ENCODE assay signal across 1 cellular context in the genomic region with DNA sequence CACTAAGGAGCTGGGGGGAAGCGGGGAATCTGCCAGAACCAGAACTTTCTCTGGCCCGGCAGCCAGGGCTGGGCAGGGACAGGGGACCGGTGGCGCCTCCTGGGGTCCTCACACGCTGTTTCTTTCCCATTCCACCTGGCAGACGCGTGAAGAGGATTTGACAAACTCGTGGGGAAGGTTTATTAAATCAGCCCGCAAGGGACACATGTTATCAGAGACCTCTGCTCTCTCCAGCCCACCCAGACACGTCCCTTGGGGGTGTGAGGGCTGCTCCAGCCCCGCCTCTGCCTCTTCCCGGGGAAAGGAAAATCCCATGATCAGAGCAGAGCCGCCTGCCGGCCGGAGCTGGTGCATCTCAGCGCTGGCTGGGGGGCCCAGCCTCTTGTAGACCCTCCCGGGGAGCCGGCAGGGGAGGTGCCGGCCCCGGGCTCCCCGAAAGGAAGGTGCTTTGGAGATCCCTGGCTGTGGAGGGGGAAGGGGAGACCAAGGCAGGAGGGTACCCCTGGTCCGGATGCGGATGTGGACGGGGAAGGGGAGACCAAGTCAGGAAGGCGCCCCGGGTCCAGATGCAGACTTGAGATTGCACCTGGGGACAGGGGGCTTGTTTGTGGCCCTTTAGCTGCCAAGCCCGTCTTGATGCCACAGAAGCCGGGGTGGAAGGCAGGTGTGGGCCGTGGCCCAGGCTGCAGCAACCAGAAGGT.
TF ChIP-seq lines count a peak whose summit lies in the region.

No MANE protein-coding gene starts in this region.

TF ChIP-seq in WTC11, 78 proteins besides CTCF, POLR2A, EP300 and RAD21 (continued from another document):
- TF ChIP-seq, protein P1, sequence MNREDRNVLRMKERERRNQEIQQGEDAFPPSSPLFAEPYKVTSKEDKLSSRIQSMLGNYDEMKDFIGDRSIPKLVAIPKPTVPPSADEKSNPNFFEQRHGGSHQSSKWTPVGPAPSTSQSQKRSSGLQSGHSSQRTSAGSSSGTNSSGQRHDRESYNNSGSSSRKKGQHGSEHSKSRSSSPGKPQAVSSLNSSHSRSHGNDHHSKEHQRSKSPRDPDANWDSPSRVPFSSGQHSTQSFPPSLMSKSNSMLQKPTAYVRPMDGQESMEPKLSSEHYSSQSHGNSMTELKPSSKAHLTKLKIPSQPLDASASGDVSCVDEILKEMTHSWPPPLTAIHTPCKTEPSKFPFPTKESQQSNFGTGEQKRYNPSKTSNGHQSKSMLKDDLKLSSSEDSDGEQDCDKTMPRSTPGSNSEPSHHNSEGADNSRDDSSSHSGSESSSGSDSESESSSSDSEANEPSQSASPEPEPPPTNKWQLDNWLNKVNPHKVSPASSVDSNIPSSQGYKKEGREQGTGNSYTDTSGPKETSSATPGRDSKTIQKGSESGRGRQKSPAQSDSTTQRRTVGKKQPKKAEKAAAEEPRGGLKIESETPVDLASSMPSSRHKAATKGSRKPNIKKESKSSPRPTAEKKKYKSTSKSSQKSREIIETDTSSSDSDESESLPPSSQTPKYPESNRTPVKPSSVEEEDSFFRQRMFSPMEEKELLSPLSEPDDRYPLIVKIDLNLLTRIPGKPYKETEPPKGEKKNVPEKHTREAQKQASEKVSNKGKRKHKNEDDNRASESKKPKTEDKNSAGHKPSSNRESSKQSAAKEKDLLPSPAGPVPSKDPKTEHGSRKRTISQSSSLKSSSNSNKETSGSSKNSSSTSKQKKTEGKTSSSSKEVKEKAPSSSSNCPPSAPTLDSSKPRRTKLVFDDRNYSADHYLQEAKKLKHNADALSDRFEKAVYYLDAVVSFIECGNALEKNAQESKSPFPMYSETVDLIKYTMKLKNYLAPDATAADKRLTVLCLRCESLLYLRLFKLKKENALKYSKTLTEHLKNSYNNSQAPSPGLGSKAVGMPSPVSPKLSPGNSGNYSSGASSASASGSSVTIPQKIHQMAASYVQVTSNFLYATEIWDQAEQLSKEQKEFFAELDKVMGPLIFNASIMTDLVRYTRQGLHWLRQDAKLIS (CRISPR knock-in tag; IDR thresholded peaks at IDR 0.05; ENCODE audit: borderline replicate concordance), result no peak
- no peak for TF ChIP-seq E2F1 (CRISPR knock-in tag; IDR thresholded peaks at IDR 0.05)
- 0 out of 2 replicates have a peak, but pooled peaks have one; percentile 45 for TF ChIP-seq FOXP1 (CRISPR knock-in tag; IDR thresholded peaks at IDR 0.05; ENCODE audit: borderline replicate concordance)
- no peak for TF ChIP-seq GTF2I (CRISPR knock-in tag; conservative IDR thresholded peaks at IDR 0.05)
- TF ChIP-seq ZNF423 (CRISPR knock-in tag; IDR thresholded peaks at IDR 0.05), result no peak
- no peak for TF ChIP-seq NFE2L1 (CRISPR knock-in tag; IDR thresholded peaks at IDR 0.05)
- no peak for TF ChIP-seq MLX (CRISPR knock-in tag; IDR thresholded peaks at IDR 0.05)
